19 cellular contexts compared by ENCODE assay signal in the genomic region with DNA sequence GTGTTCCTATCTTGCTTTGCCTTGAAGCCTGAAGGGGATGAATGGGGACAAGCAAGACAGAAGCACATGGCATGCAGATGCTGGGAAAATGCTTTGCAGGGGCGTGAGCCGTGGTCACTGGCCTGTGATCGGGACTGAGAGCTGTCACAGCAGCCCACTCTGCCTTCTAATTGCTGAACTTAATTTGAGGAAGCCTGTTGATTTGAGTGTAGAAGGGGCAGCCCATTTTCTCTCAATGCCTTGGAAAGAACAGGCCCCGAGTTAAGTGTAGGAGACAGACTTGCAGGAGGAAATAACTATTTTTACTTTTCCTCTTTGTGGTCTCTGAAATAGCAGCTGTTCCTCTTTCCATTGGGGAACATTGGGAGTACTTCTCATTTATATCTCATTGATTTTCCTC. TPM values are rescaled to one million over a fixed set of nuclear protein-coding genes. Genes with fewer than 3 reads are reported as not detected.
DNase-seq lines count a peak whose midpoint lies in the region; ATAC-seq and TF ChIP-seq lines count a peak whose summit lies in the region.
"Had no signal": no experiment of that assay in that cellular context is flagged by ENCODE, and none has a peak within 500 bp of the region (broad histone marks: within the 10 kb centered on the region; RNA-seq: fewer than 3 reads in every experiment).

No MANE protein-coding gene starts in this region.

- 65 to 68% methylated on average over 4 of the region's 4 CpGs for WGBS in heart right ventricle, 2 donors
- WGBS in sigmoid colon, 2 donors: 58 to 80% methylated on average over 4 of the region's 4 CpGs

- peak in 6 of 8 donors; percentile 42 to 73 (median 54) for ATAC-seq in heart right ventricle
- no peak for ATAC-seq in GM18870 (IDR thresholded peaks at IDR 0.05; ENCODE audit: unreplicated experiment)
- ATAC-seq: activated CD8-positive, alpha-beta T cell treated with anti-CD3 and anti-CD28 coated beads for 36 hours; activated T-cell treated with anti-CD3 and anti-CD28 coated beads, Interleukin-2, amount 50 U/mL, for 4 hours had no signal

- H3K36me3 ChIP-seq in heart right ventricle: peaks cover 0 to 47% (median 12%) of the 10 kb centered on the region in 9 donors
- peaks cover 0 to 25% (median 6%) of the 10 kb centered on the region in 4 donors for H3K36me3 ChIP-seq in sigmoid colon
- no peaks in the 10 kb centered on the region; the same call in 1 of the 2 replicates for H3K36me3 ChIP-seq in MG63
- H3K36me3 ChIP-seq: thoracic aorta had no signal

- no peak for TF ChIP-seq POLR2A in sigmoid colon (IDR thresholded peaks at IDR 0.05)

- DNase-seq in HL-60 (ENCODE audit: low read depth in 1 of 2, low spot score in 1 of 2) (peak in 1 of 2 experiments; percentile 76), SKM-1 treated with dmso at 0.1 percent for 144 hours (lab: John Stamatoyannopoulos, UW; ENCODE audit: unreplicated experiment) (peak; percentile 71), heart right ventricle (no peak), sigmoid colon (no peak), MG63 (no peak), NCI-H1092 treated with DMSO at 0.1 percent for 48 hours (lab: John Stamatoyannopoulos, UW) (no peak)
- DNase-seq in activated CD4-positive, CD25-positive, alpha-beta regulatory T cell (lab: John Stamatoyannopoulos, UW): no peak
- DNase-seq: activated CD8-positive, alpha-beta T cell treated with anti-CD3 and anti-CD28 coated beads for 36 hours; activated T-cell treated with anti-CD3 and anti-CD28 coated beads, Interleukin-2, amount 50 U/mL, for 4 hours; IMR-90; NCI-H1105; NCI-H69; Peyer's patch; stimulated activated CD4-positive, alpha-beta T cell treated with anti-CD3 and anti-CD28 coated beads, Interleukin-4, amount 100 ng/mL, for 24 hours; stimulated activated CD8-positive, alpha-beta memory T cell treated with anti-CD3 and anti-CD28 coated beads, Interleukin-4, amount 100 ng/mL, for 48 hours; WERI-Rb-1 had no signal

- H3K4me1 ChIP-seq in heart right ventricle (peaks cover 3 to 30% (median 16%) of the 10 kb centered on the region in 9 donors), sigmoid colon (peaks cover 0 to 25% (median 6%) of the 10 kb centered on the region in 4 donors)

- intact Hi-C loops in heart right ventricle (cut with DNase I): no loop called here
- intact Hi-C loops in sigmoid colon (cut with DNase I): no loop called here

- no peaks in the 10 kb centered on the region for H3K9me3 ChIP-seq in heart right ventricle
- no peaks in the 10 kb centered on the region for H3K9me3 ChIP-seq in sigmoid colon
- H3K9me3 ChIP-seq in MG63: no peaks in the 10 kb centered on the region
- H3K9me3 ChIP-seq: Peyer's patch, thoracic aorta had no signal

- TF ChIP-seq CTCF in HL-60 (IDR thresholded peaks at IDR 0.05; ENCODE audit: insufficient read depth, low read length) (no peak), heart right ventricle (IDR thresholded peaks at IDR 0.05) (no peak), sigmoid colon (IDR thresholded peaks at IDR 0.05) (no peak)

- H3K27me3 ChIP-seq in HL-60 (ENCODE audit: insufficient read depth, poor library complexity, severe bottlenecking) (no peaks in the 10 kb centered on the region), heart right ventricle (no peaks in the 10 kb centered on the region), sigmoid colon (no peaks in the 10 kb centered on the region), MG63 (no peaks in the 10 kb centered on the region)
- H3K27me3 ChIP-seq: brain microvascular endothelial cell, Peyer's patch had no signal

- TF ChIP-seq EP300 in sigmoid colon (IDR thresholded peaks at IDR 0.05): no peak

- H3K4me3 ChIP-seq in HL-60 (replicated peaks; ENCODE audit: insufficient read depth, low read length) (no peak overlapping the region), heart right ventricle (no peak overlapping the region), sigmoid colon (no peak overlapping the region), MG63 (no peak overlapping the region)
- H3K4me3 ChIP-seq: Peyer's patch, thoracic aorta had no signal

- peak overlapping the region; percentile 82 for H3K27ac ChIP-seq in HL-60 (replicated peaks)
- peak overlapping the region in 8 of 10 donors; percentile 5 to 76 (median 55) for H3K27ac ChIP-seq in heart right ventricle
- peak overlapping the region in 3 of 4 donors; percentile 32 to 66 (median 61) for H3K27ac ChIP-seq in sigmoid colon
- H3K27ac ChIP-seq: Peyer's patch, thoracic aorta, WERI-Rb-1 had no signal

RNA-seq across cellular contexts. Expression of a gene that starts 26.1 kb away (rescaled TPM):
- 100 to 1,000 TPM in 7 of 10 donors, 10 to 100 TPM in 3; 85.4 to 153 (median 104) TPM for total RNA-seq in heart right ventricle
- 100 to 1,000 TPM; 109 to 119 TPM for polyA plus RNA-seq in heart right ventricle
- 100 to 1,000 TPM; 253 to 450 (median 404) TPM for total RNA-seq in sigmoid colon
- 10 to 100 TPM; 31.2 to 56.7 (median 40.0) TPM for polyA plus RNA-seq in sigmoid colon
- 15.5 and 34.1 TPM in 2 replicates for total RNA-seq in MG63 (2014; rRNA removed; shearing (Covaris generic); ENCODE audit: low replicate concordance)

RNA-seq across cellular contexts. Expression of a gene that starts 38.3 kb away (rescaled TPM):
- total RNA-seq in heart right ventricle (10 to 100 TPM in 5 of 10 donors, 1 to 10 TPM in 5; 5.9 to 16.4 (median 9.9) TPM), sigmoid colon (10 to 100 TPM; 30.0 to 42.3 (median 33.8) TPM)
- polyA plus RNA-seq in heart right ventricle (1 to 10 TPM; 6.2 to 8.6 TPM), sigmoid colon (10 to 100 TPM in 2 of 3 donors, 1 to 10 TPM in 1; 7.2 to 15.6 (median 13.9) TPM)
- 20.1 and 26.8 TPM in 2 replicates for total RNA-seq in MG63 (2014; rRNA removed; shearing (Covaris generic); ENCODE audit: low replicate concordance)
